ENCODE assay signal across 19 cellular contexts in genomic region chr2:104371084-104371483, GRCh38.
A peak's percentile ranks its signal among the peaks of the same experiment; 100 is the strongest.
DNase-seq lines count a peak whose midpoint lies in the region; ATAC-seq and TF ChIP-seq lines count a peak whose summit lies in the region.
"Had no signal": no experiment of that assay in that cellular context is flagged by ENCODE, and none has a peak within 500 bp of the region (broad histone marks: within the 10 kb centered on the region; RNA-seq: fewer than 3 reads in every experiment).

No MANE protein-coding gene starts in this region.

- H3K4me2 ChIP-seq in GM23338, result 0 out of 2 replicates have a peak overlapping the region, but pooled peaks have one; percentile 28
- H3K4me2 ChIP-seq in neuronal stem cell (ENCODE audit: insufficient read depth, low read length, poor library complexity, severe bottlenecking), result no peak overlapping the region
- H3K4me2 ChIP-seq: BLaER1 had no signal

- H3K27me3 Mint-ChIP-seq in GM23338 (ENCODE audit: insufficient read depth, low read depth, poor library complexity), result peaks cover 6% of the 10 kb centered on the region
- H3K27me3 Mint-ChIP-seq in brain, result peaks cover 3% of the 10 kb centered on the region

- H3F3A ChIP-seq in GM23338 (replicated peaks; ENCODE audit: low read depth), result no peaks in the 10 kb centered on the region

- no peak overlapping the region for H3K9ac ChIP-seq in neuronal stem cell (ENCODE audit: low read depth, low read length, poor library complexity)
- H3K9ac ChIP-seq: BLaER1 had no signal

- H2BK5ac ChIP-seq in neuronal stem cell (ENCODE audit: low read length), result no peak overlapping the region

- DNase-seq in DMS53 (lab: John Stamatoyannopoulos, UW) (peak; percentile 19), DMS53 treated with DMSO at 0.1 percent for 48 hours (lab: John Stamatoyannopoulos, UW; ENCODE audit: unreplicated experiment) (no peak), GM23338 (ENCODE audit: low spot score) (no peak), neuronal stem cell (ENCODE audit: low spot score) (no peak), sciatic nerve (ENCODE audit: low spot score) (no peak)
- DNase-seq: Caco-2; CD4-positive, CD25-positive, alpha-beta regulatory T cell; CD8-positive, alpha-beta T cell; DMS153; DMS79 treated with DMSO at 0.1 percent for 48 hours; GF-D8; H7; HCEC 1CT had no signal

- H3K79me1 ChIP-seq in neuronal stem cell (ENCODE audit: low read depth, low read length), result no peaks in the 10 kb centered on the region

- TF ChIP-seq CTCF in GM23338 (conservative IDR thresholded peaks at IDR 0.05; ENCODE audit: low read depth in 2 of 2) (no peak), brain (conservative IDR thresholded peaks at IDR 0.05) (no peak)

- H3K27me3 ChIP-seq in GM23338 (ENCODE audit: insufficient read depth) (no peaks in the 10 kb centered on the region), neuronal stem cell (ENCODE audit: control insufficient read depth in 3 of 3, insufficient read depth in 3 of 3, low read depth in 1 of 3, low read length in 3 of 3) (no peaks in the 10 kb centered on the region)
- H3K27me3 ChIP-seq: BLaER1 had no signal

- H3K36me3 ChIP-seq in GM23338 (ENCODE audit: insufficient read depth) (no peaks in the 10 kb centered on the region), neuronal stem cell (replicated peaks in 1 of 2; ENCODE audit: control insufficient read depth in 2 of 2, insufficient read depth in 2 of 2, low read length in 2 of 2) (no peaks in the 10 kb centered on the region)
- H3K36me3 ChIP-seq: BLaER1 had no signal

- intact Hi-C loops in sciatic nerve (cut with DNase I), result no loop called here

- H3K79me2 ChIP-seq in GM23338 (replicated peaks; ENCODE audit: insufficient read depth), result no peaks in the 10 kb centered on the region

- H4K20me1 ChIP-seq in GM23338 (replicated peaks; ENCODE audit: insufficient read depth), result no peaks in the 10 kb centered on the region
- H4K20me1 ChIP-seq: BLaER1 had no signal

- H4K8ac ChIP-seq in neuronal stem cell (ENCODE audit: low read depth, low read length), result no peak overlapping the region

- no peak overlapping the region for H3K18ac ChIP-seq in neuronal stem cell (ENCODE audit: low read length)

- H3K36me3 Mint-ChIP-seq in GM23338 (ENCODE audit: low read depth), result no peaks in the 10 kb centered on the region
- no peaks in the 10 kb centered on the region for H3K36me3 Mint-ChIP-seq in brain
- H3K36me3 Mint-ChIP-seq: CD4-positive, CD25-positive, alpha-beta regulatory T cell; CD8-positive, alpha-beta T cell had no signal

- no peak overlapping the region for H4K91ac ChIP-seq in neuronal stem cell (ENCODE audit: low read depth, low read length, poor library complexity)

- no peak overlapping the region for H2AK5ac ChIP-seq in neuronal stem cell (ENCODE audit: low read depth, low read length)

- H3K27ac ChIP-seq in GM23338 (ENCODE audit: low read depth) (no peak overlapping the region), neuronal stem cell (replicated peaks; ENCODE audit: low read length) (no peak overlapping the region)
- H3K27ac ChIP-seq: 22Rv1, BLaER1, C4-2B had no signal

- H3K9me2 ChIP-seq in GM23338 (ENCODE audit: insufficient read depth), result peaks cover 5% of the 10 kb centered on the region; the same call in 1 of the 2 replicates

- no CpG with 5 or more reads among the region's 2 CpGs for WGBS in neuronal stem cell (ENCODE audit: extremely low coverage in 2 of 2, insufficient read length in 2 of 2, insufficient replicate concordance in 1 of 2), 2 donors

- no peak overlapping the region for H3K4ac ChIP-seq in neuronal stem cell (ENCODE audit: low read length)

- no peak overlapping the region for H2BK120ac ChIP-seq in neuronal stem cell (ENCODE audit: low read depth, low read length)

- H3K4me1 Mint-ChIP-seq in GM23338 (peaks cover 15% of the 10 kb centered on the region), brain (peaks cover 23% of the 10 kb centered on the region)
- H3K4me1 Mint-ChIP-seq: B cell; CD4-positive, CD25-positive, alpha-beta regulatory T cell had no signal

- no peak overlapping the region for H2BK12ac ChIP-seq in neuronal stem cell (ENCODE audit: low read length)

- no peak overlapping the region for H2BK15ac ChIP-seq in neuronal stem cell (ENCODE audit: low read length)

- H2AFZ ChIP-seq in GM23338, result no peak overlapping the region
- peak overlapping the region; percentile 58 for H2AFZ ChIP-seq in neuronal stem cell (ENCODE audit: low read length)

- H3K4me3 Mint-ChIP-seq in GM23338, result no peak overlapping the region
- H3K4me3 Mint-ChIP-seq in brain, result peak overlapping the region in 2 of 5 experiments; percentile 19 to 73
- H3K4me3 Mint-ChIP-seq: B cell; CD4-positive, CD25-positive, alpha-beta regulatory T cell; CD8-positive, alpha-beta T cell had no signal

- ATAC-seq in GM23338 (no peak), HG02763 (IDR thresholded peaks at IDR 0.05; ENCODE audit: unreplicated experiment) (no peak), sciatic nerve (no peak)
- ATAC-seq: CD8-positive, alpha-beta T cell had no signal

- no peak overlapping the region for H3K14ac ChIP-seq in neuronal stem cell (ENCODE audit: low read length)

- no peaks in the 10 kb centered on the region; the same call in 2 of the 3 replicates for H3K9me3 Mint-ChIP-seq in GM23338
- H3K9me3 Mint-ChIP-seq in brain, result peaks cover 0 to 3% (median 0%) of the 10 kb centered on the region in 5 experiments
- H3K9me3 Mint-ChIP-seq: CD8-positive, alpha-beta T cell had no signal

- H3K27ac Mint-ChIP-seq in GM23338, result no peak overlapping the region
- peak overlapping the region in 4 of 5 experiments; percentile 19 to 83 (median 40) for H3K27ac Mint-ChIP-seq in brain
- H3K27ac Mint-ChIP-seq: B cell; CD4-positive, CD25-positive, alpha-beta regulatory T cell; CD8-positive, alpha-beta T cell had no signal

- H3K4me1 ChIP-seq in GM23338 (ENCODE audit: insufficient read depth), result peaks cover 7% of the 10 kb centered on the region
- H3K4me1 ChIP-seq in neuronal stem cell (ENCODE audit: control insufficient read depth in 2 of 2, insufficient read depth in 1 of 2, low read depth in 1 of 2, low read length in 2 of 2), result peaks cover 0 to 20% of the 10 kb centered on the region in 2 donors
- H3K4me1 ChIP-seq: Caco-2 had no signal

- H3K23ac ChIP-seq in neuronal stem cell (ENCODE audit: low read depth, low read length, poor library complexity), result no peak overlapping the region

- H3K9me3 ChIP-seq in neuronal stem cell (replicated peaks in 1 of 2; ENCODE audit: control insufficient read depth in 2 of 2, insufficient read depth in 1 of 2, low read depth in 1 of 2, low read length in 2 of 2), result no peaks in the 10 kb centered on the region
- H3K9me3 ChIP-seq: BLaER1, Caco-2 had no signal

- H3K4me3 ChIP-seq in GM23338 (no peak overlapping the region), neuronal stem cell (ENCODE audit: low read length in 2 of 2) (no peak overlapping the region)
- H3K4me3 ChIP-seq: BLaER1 had no signal

TF ChIP-seq in GM23338, 12 proteins besides CTCF, POLR2A, EP300 and RAD21 (continues in another document):
- TF ChIP-seq EZH2 (IDR thresholded peaks at IDR 0.05; ENCODE audit: low read depth, unreplicated experiment), result no peak
